15 cellular contexts compared by ENCODE assay signal in genomic region chr7:94400022-94400421, GRCh38. TPM values are rescaled to one million over a fixed set of nuclear protein-coding genes. Genes with fewer than 3 reads are reported as not detected.
DNase-seq lines count a peak whose midpoint lies in the region; ATAC-seq and TF ChIP-seq lines count a peak whose summit lies in the region.
"Had no signal": no experiment of that assay in that cellular context is flagged by ENCODE, and none has a peak within 500 bp of the region (broad histone marks: within the 10 kb centered on the region; RNA-seq: fewer than 3 reads in every experiment).

No MANE protein-coding gene starts in this region.

- peaks cover 5% of the 10 kb centered on the region for H3K4me1 Mint-ChIP-seq in activated CD4-positive, alpha-beta T cell treated with anti-CD3 and anti-CD28 coated beads for 36 hours

- no peak overlapping the region for H2AK5ac ChIP-seq in mesenchymal stem cell (ENCODE audit: low read length, severe bottlenecking)

- no peak overlapping the region for H3K4me3 Mint-ChIP-seq in activated CD4-positive, alpha-beta T cell treated with anti-CD3 and anti-CD28 coated beads for 36 hours

- H2BK12ac ChIP-seq in mesenchymal stem cell (ENCODE audit: low read length in 2 of 2): no peak overlapping the region

- H3K36me3 Mint-ChIP-seq in activated CD4-positive, alpha-beta T cell treated with anti-CD3 and anti-CD28 coated beads for 36 hours (ENCODE audit: low read depth): no peaks in the 10 kb centered on the region

- ATAC-seq in thoracic aorta (ENCODE audit: insufficient number of reproducible peaks, low FRiP score, low read depth): no peak
- ATAC-seq in HG02759 (IDR thresholded peaks at IDR 0.05; ENCODE audit: unreplicated experiment): no peak
- ATAC-seq in GM21360 (IDR thresholded peaks at IDR 0.05; ENCODE audit: unreplicated experiment): no peak
- ATAC-seq in activated CD4-positive, alpha-beta T cell treated with anti-CD3 and anti-CD28 coated beads for 36 hours: no peak
- ATAC-seq: esophagus mucosa, left cardiac atrium, pancreas had no signal

- no peaks in the 10 kb centered on the region for H3K9me2 ChIP-seq in Karpas-422 (replicated peaks; ENCODE audit: insufficient read depth, low read length)

- H3K4me1 ChIP-seq in Karpas-422 (ENCODE audit: low read length): peaks cover 16% of the 10 kb centered on the region
- H3K4me1 ChIP-seq in mesenchymal stem cell (ENCODE audit: control insufficient read depth, insufficient read depth, low read depth, low read length): peaks cover 2% of the 10 kb centered on the region
- peaks cover 34 to 63% of the 10 kb centered on the region in 2 donors for H3K4me1 ChIP-seq in thoracic aorta (ENCODE audit: control insufficient read depth in 1 of 2, low read depth in 2 of 2)
- H3K4me1 ChIP-seq: pancreas had no signal

- H2BK120ac ChIP-seq in mesenchymal stem cell (ENCODE audit: low read depth, low read length): no peak overlapping the region

- no peak overlapping the region for H3K18ac ChIP-seq in mesenchymal stem cell (ENCODE audit: low read depth in 1 of 2, low read length in 2 of 2)

- no peak overlapping the region for H3K4ac ChIP-seq in mesenchymal stem cell (ENCODE audit: low read depth in 1 of 2, low read length in 2 of 2)

- no peak overlapping the region for H3K27ac ChIP-seq in Karpas-422 (ENCODE audit: low read length)
- no peak overlapping the region for H3K27ac ChIP-seq in mesenchymal stem cell (ENCODE audit: low read length, poor library complexity, severe bottlenecking)
- H3K27ac ChIP-seq in thoracic aorta: peak overlapping the region; percentile 63 to 72
- H3K27ac ChIP-seq: C4-2B, dorsolateral prefrontal cortex, pancreas had no signal

- POLR2A ChIA-PET in activated CD4-positive, alpha-beta T cell treated with anti-CD3 and anti-CD28 coated beads for 36 hours (lab: Charles Lee): no interaction called here

- H3K27me3 Mint-ChIP-seq in activated CD4-positive, alpha-beta T cell treated with anti-CD3 and anti-CD28 coated beads for 36 hours: peaks cover 21% of the 10 kb centered on the region

- peaks cover 8% of the 10 kb centered on the region for H3K79me1 ChIP-seq in mesenchymal stem cell (replicated peaks; ENCODE audit: low read length, poor library complexity, severe bottlenecking)

- H2BK5ac ChIP-seq in mesenchymal stem cell (ENCODE audit: low read depth, low read length, poor library complexity, severe bottlenecking): no peak overlapping the region

- H2BK15ac ChIP-seq in mesenchymal stem cell (ENCODE audit: low read depth, poor library complexity, severe bottlenecking): no peak overlapping the region

- no peaks in the 10 kb centered on the region for H4K20me1 ChIP-seq in Karpas-422 (ENCODE audit: insufficient read depth, low read depth, low read length)

- H3K27me3 ChIP-seq in Karpas-422 (ENCODE audit: low read length) (no peaks in the 10 kb centered on the region), mesenchymal stem cell (ENCODE audit: control insufficient read depth in 1 of 2, insufficient read depth in 1 of 2, low read length in 2 of 2) (no peaks in the 10 kb centered on the region), thoracic aorta (replicated peaks; ENCODE audit: insufficient read depth) (no peaks in the 10 kb centered on the region)
- H3K27me3 ChIP-seq: pancreas had no signal

- H3K4me2 ChIP-seq in Karpas-422 (ENCODE audit: low read depth, low read length, poor library complexity, severe bottlenecking) (peak overlapping the region; percentile 39), mesenchymal stem cell (ENCODE audit: low read length, poor library complexity, severe bottlenecking) (peak overlapping the region; percentile 18)

- H3K23ac ChIP-seq in mesenchymal stem cell (ENCODE audit: low read length in 2 of 2): no peak overlapping the region

- no peaks in the 10 kb centered on the region for H3K9me3 ChIP-seq in Karpas-422 (ENCODE audit: low read length)
- no peaks in the 10 kb centered on the region for H3K9me3 ChIP-seq in mesenchymal stem cell (ENCODE audit: control insufficient read depth, low read length)
- H3K9me3 ChIP-seq in thoracic aorta: no peaks in the 10 kb centered on the region
- H3K9me3 ChIP-seq: pancreas had no signal

- H3K36me3 ChIP-seq in Karpas-422 (ENCODE audit: insufficient read depth, low read length) (no peaks in the 10 kb centered on the region), mesenchymal stem cell (ENCODE audit: control insufficient read depth in 1 of 2, insufficient read depth in 2 of 2, low read depth in 1 of 2, low read length in 2 of 2) (peaks cover 3 to 95% of the 10 kb centered on the region in 2 experiments), thoracic aorta (peaks cover 56% of the 10 kb centered on the region)
- H3K36me3 ChIP-seq: pancreas had no signal

- H4K8ac ChIP-seq in mesenchymal stem cell (ENCODE audit: low read length): no peak overlapping the region

- no peak overlapping the region for H3K14ac ChIP-seq in mesenchymal stem cell (ENCODE audit: low read length in 2 of 2)

- no peak overlapping the region for H3K27ac Mint-ChIP-seq in activated CD4-positive, alpha-beta T cell treated with anti-CD3 and anti-CD28 coated beads for 36 hours

- intact Hi-C loops in activated CD4-positive, alpha-beta T cell treated with anti-CD3 and anti-CD28 coated beads for 36 hours (cut with DNase I, micrococcal nuclease): no loop called here

- H3K9ac ChIP-seq in Karpas-422 (ENCODE audit: low read length) (no peak overlapping the region), mesenchymal stem cell (ENCODE audit: low read length) (peak overlapping the region; percentile 94)

- CTCF ChIA-PET in activated CD4-positive, alpha-beta T cell treated with anti-CD3 and anti-CD28 coated beads for 36 hours (lab: Charles Lee): no interaction called here

- DNase-seq in Karpas-422 (no peak), choroid plexus epithelial cell (ENCODE audit: low read depth) (peak; percentile 49), mesenchymal stem cell (no peak), thoracic aorta (ENCODE audit: low spot score) (no peak)
- no peak for DNase-seq in activated CD4-positive, alpha-beta T cell treated with anti-CD3 and anti-CD28 coated beads for 36 hours
- DNase-seq: activated CD4-positive, alpha-beta T cell treated with anti-CD3 and anti-CD28 coated beads, Interleukin-2, amount 50 U/mL, for 1 hour; DMS 273 treated with DMSO at 0.1 percent for 48 hours; dorsolateral prefrontal cortex; KBM-7; left cardiac atrium; pancreas had no signal

- H3K4me3 ChIP-seq in Karpas-422 (ENCODE audit: low read length) (no peak overlapping the region), choroid plexus epithelial cell (ENCODE audit: low read depth, low read length) (peak overlapping the region; percentile 69), mesenchymal stem cell (ENCODE audit: insufficient read depth in 1 of 2, low read depth in 1 of 2, low read length in 2 of 2) (peak overlapping the region in 1 of 2 experiments; percentile 80), thoracic aorta (peak overlapping the region; percentile 74)
- H3K4me3 ChIP-seq: pancreas had no signal

- TF ChIP-seq CTCF in choroid plexus epithelial cell (conservative IDR thresholded peaks at IDR 0.05; ENCODE audit: low read depth, low read length) (no peak), thoracic aorta (IDR thresholded peaks at IDR 0.05) (no peak)

- H3K79me2 ChIP-seq in Karpas-422 (ENCODE audit: low read length): no peaks in the 10 kb centered on the region

- no peak overlapping the region for H4K91ac ChIP-seq in mesenchymal stem cell (ENCODE audit: low read length)

- WGBS in mesenchymal stem cell: 100% methylated on average over 2 of the region's 2 CpGs

- H2AFZ ChIP-seq in Karpas-422 (ENCODE audit: low read length) (no peak overlapping the region), mesenchymal stem cell (ENCODE audit: low read depth, low read length) (no peak overlapping the region)

- no peaks in the 10 kb centered on the region for H3K9me3 Mint-ChIP-seq in activated CD4-positive, alpha-beta T cell treated with anti-CD3 and anti-CD28 coated beads for 36 hours (ENCODE audit: low read depth)

RNA-seq across cellular contexts. Expression of gene COL1A2, which starts 5.3 kb away (rescaled TPM):
- not detected in 2 replicates for total RNA-seq in Karpas-422 (2014; rRNA removed; shearing (Covaris generic); ENCODE audit: low replicate concordance)
- 1,995 TPM for polyA plus RNA-seq in mesenchymal stem cell (2013, experiment 1 of 2)
- 1,960 TPM for polyA plus RNA-seq in mesenchymal stem cell (2013, experiment 2 of 2)
- 1,000 to 10,000 TPM; 1,117 to 1,356 TPM for total RNA-seq in thoracic aorta
- under 1 TPM; 0.11 to 0.19 TPM for total RNA-seq in activated CD4-positive, alpha-beta T cell treated with anti-CD3 and anti-CD28 coated beads for 36 hours

Comparison
In these comparisons a context has a peak if more than half of its experiments do, and no peak if none do; other contexts are left out.
1. H3K27ac ChIP-seq: peak in thoracic aorta (2 of 2); none in Karpas-422 (single experiment) and mesenchymal stem cell (single experiment).
2. RNA of gene COL1A2, which starts 5.3 kb away (total RNA-seq): 1,117 to 1,356 TPM in thoracic aorta; 0.11 to 0.19 TPM in activated CD4-positive, alpha-beta T cell treated with anti-CD3 and anti-CD28 coated beads for 36 hours and not detected in Karpas-422; every median in the first group is over 100 times any median in the second.